Comparison of ENCODE assay signal across 11 cellular contexts in the genomic region with DNA sequence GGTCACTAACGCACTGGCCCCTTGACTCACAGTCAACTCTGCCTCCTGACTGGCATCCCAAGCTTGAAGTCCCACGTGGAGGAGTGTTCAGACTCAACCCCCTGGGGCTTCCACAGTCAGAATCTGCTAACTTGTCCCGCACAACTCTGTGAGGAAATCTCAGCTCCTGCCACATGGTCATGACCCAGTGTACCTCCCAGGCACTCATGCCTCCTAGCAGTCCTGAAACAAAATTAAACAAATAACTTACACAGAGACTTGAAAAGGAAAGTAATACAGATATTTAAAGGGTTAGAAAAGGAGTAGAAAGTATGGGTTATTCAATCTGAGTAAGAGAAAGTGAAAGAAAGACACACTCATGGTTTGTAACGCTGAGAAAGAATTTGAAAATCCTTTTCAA.
DNase-seq lines count a peak whose midpoint lies in the region; ATAC-seq and TF ChIP-seq lines count a peak whose summit lies in the region.
"Had no signal": no experiment of that assay in that cellular context is flagged by ENCODE, and none has a peak within 500 bp of the region (broad histone marks: within the 10 kb centered on the region; RNA-seq: fewer than 3 reads in every experiment).

No MANE protein-coding gene starts in this region.

- H3K9me3 Mint-ChIP-seq in central memory CD8-positive, alpha-beta T cell = no peaks in the 10 kb centered on the region

- peak overlapping the region in 1 of 4 donors; percentile 7 for H3K4me3 ChIP-seq in tibial nerve
- H3K4me3 ChIP-seq: ovary, upper lobe of left lung had no signal

- peak overlapping the region in 3 of 4 donors; percentile 8 to 73 (median 63) for H3K27ac ChIP-seq in tibial nerve
- H3K27ac ChIP-seq: ovary had no signal

- peak overlapping the region; percentile 83 for H3K27ac Mint-ChIP-seq in central memory CD8-positive, alpha-beta T cell (ENCODE audit: low read depth)

- H3K27me3 Mint-ChIP-seq in central memory CD8-positive, alpha-beta T cell = no peaks in the 10 kb centered on the region

- no peaks in the 10 kb centered on the region for H3K27me3 ChIP-seq in tibial nerve
- H3K27me3 ChIP-seq: ovary, upper lobe of left lung had no signal

- no peaks in the 10 kb centered on the region for H3K36me3 ChIP-seq in tibial nerve
- H3K36me3 ChIP-seq: ovary, upper lobe of left lung had no signal

- ATAC-seq in HG03196 (IDR thresholded peaks at IDR 0.05; ENCODE audit: unreplicated experiment) = peak; percentile 46
- ATAC-seq in central memory CD8-positive, alpha-beta T cell (replicated peaks; ENCODE audit: extremely low read depth, poor library complexity, severe bottlenecking) = no peak

- peak; percentile 18 for DNase-seq in stimulated activated CD4-positive, alpha-beta T cell treated with anti-CD3 and anti-CD28 coated beads, Interleukin-12 subunit alpha, Interleukin-12 subunit beta, amount 100 ng/mL, for 4 hours
- DNase-seq in stimulated activated CD4-positive, alpha-beta T cell treated with anti-CD3 and anti-CD28 coated beads, Interleukin-1b, Interleukin-23, amount 100 ng/mL, for 48 hours = no peak
- DNase-seq in central memory CD8-positive, alpha-beta T cell (ENCODE audit: low spot score in 2 of 2) = no peak
- no peak for DNase-seq in tibial nerve (ENCODE audit: low spot score in 2 of 2)
- no peak for DNase-seq in medulla oblongata (ENCODE audit: extremely low spot score)
- no peak for DNase-seq in Kasumi-1 (lab: John Stamatoyannopoulos, UW)
- no peak for DNase-seq in SIG-M5 treated with dmso at 0.1 percent for 504 hours (lab: John Stamatoyannopoulos, UW; ENCODE audit: unreplicated experiment)
- DNase-seq: H7, ovary, upper lobe of left lung had no signal

- whole genome bisulfite sequencing in tibial nerve, 2 donors = 49 to 51% methylated on average over 4 of the region's 4 CpGs

- no peaks in the 10 kb centered on the region for H3K9me3 ChIP-seq in tibial nerve
- H3K9me3 ChIP-seq: ovary, upper lobe of left lung had no signal

- peak overlapping the region; percentile 69 for H3K4me3 Mint-ChIP-seq in central memory CD8-positive, alpha-beta T cell

- H3K36me3 Mint-ChIP-seq in central memory CD8-positive, alpha-beta T cell (ENCODE audit: insufficient read depth) = peaks cover 4% of the 10 kb centered on the region

- peak in 1 of 2 donors; percentile 18 for TF ChIP-seq EP300 in tibial nerve (IDR thresholded peaks at IDR 0.05)

- H3K4me1 Mint-ChIP-seq in central memory CD8-positive, alpha-beta T cell = peaks cover 23% of the 10 kb centered on the region

- TF ChIP-seq POLR2A in tibial nerve (IDR thresholded peaks at IDR 0.05) = no peak

- no peak for TF ChIP-seq CTCF in tibial nerve (IDR thresholded peaks at IDR 0.05)

- peaks cover 0 to 17% (median 3%) of the 10 kb centered on the region in 4 donors for H3K4me1 ChIP-seq in tibial nerve
